13 cellular contexts compared by ENCODE assay signal in the genomic region with DNA sequence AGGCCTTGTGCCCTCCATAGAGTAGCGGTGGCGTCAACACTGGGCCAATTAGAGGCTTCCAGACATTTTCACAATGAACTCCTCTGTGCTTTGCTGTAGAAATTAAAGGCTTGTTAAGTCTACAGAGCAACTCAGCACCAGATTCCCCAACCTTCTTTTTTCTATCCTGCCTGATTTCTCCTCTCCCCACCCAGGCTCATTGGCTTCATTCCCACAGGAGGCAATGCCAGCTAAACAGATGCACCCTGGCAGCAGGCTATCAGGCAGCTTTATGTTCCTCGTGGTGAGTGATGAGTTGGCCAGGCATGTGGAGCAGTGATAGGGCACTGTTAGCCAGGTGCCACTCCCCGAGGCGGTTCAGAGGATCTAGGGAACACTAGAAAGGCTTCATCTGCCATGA. TPM values are rescaled to one million over a fixed set of nuclear protein-coding genes. Genes with fewer than 3 reads are reported as not detected.
DNase-seq lines count a peak whose midpoint lies in the region; ATAC-seq and TF ChIP-seq lines count a peak whose summit lies in the region.
"Had no signal": no experiment of that assay in that cellular context is flagged by ENCODE, and none has a peak within 500 bp of the region (broad histone marks: within the 10 kb centered on the region; RNA-seq: fewer than 3 reads in every experiment).

No MANE protein-coding gene starts in this region.

- no peaks in the 10 kb centered on the region for H3K9me3 Mint-ChIP-seq in CD4-positive, alpha-beta T cell
- H3K9me3 Mint-ChIP-seq: activated CD4-positive, alpha-beta memory T cell treated with anti-CD3 and anti-CD28 coated beads, Interleukin-2, amount 10 ng/mL, durations not matched to agents 7 days and 5 days; neural progenitor cell had no signal

- no peaks in the 10 kb centered on the region for H3K36me3 ChIP-seq in stomach
- H3K36me3 ChIP-seq: neural progenitor cell, thyroid gland had no signal

- H3K9me3 ChIP-seq in stomach, result no peaks in the 10 kb centered on the region
- H3K9me3 ChIP-seq in CD4-positive, alpha-beta T cell (ENCODE audit: control insufficient read depth, low read length), result no peaks in the 10 kb centered on the region
- H3K9me3 ChIP-seq: thyroid gland had no signal

- DNase-seq in NCI-H1092 treated with DMSO at 0.1 percent for 48 hours (lab: John Stamatoyannopoulos, UW) (peak; percentile 18), amygdala (lab: John Stamatoyannopoulos, UW) (peak in 29 of 56 donors; percentile 13 to 72 (median 45)), left ventricle myocardium superior (peak; percentile 70), stomach (no peak), sciatic nerve (ENCODE audit: low spot score) (no peak)
- no peak for DNase-seq in activated naive CD4-positive, alpha-beta T cell (lab: John Stamatoyannopoulos, UW)
- DNase-seq in CD4-positive, alpha-beta T cell, result no peak
- DNase-seq: activated CD4-positive, alpha-beta memory T cell treated with anti-CD3 and anti-CD28 coated beads, Interleukin-2, amount 10 ng/mL, durations not matched to agents 7 days and 5 days; DMS79 treated with DMSO at 0.1 percent for 48 hours; stimulated activated CD4-positive, alpha-beta T cell treated with anti-CD3 and anti-CD28 coated beads, Interleukin-4, amount 100 ng/mL, for 4 hours; thyroid gland had no signal

- TF ChIP-seq POLR2A in stomach (IDR thresholded peaks at IDR 0.05), result no peak

- no peak for TF ChIP-seq EP300 in stomach (IDR thresholded peaks at IDR 0.05)

- no peaks in the 10 kb centered on the region for H3K27me3 ChIP-seq in stomach
- no peaks in the 10 kb centered on the region for H3K27me3 ChIP-seq in CD4-positive, alpha-beta T cell (ENCODE audit: control insufficient read depth, insufficient read depth, low read length)
- H3K27me3 ChIP-seq: neural progenitor cell, thyroid gland had no signal

- H3K4me1 ChIP-seq in stomach, result peaks cover 27 to 65% (median 51%) of the 10 kb centered on the region in 4 donors

- no peak overlapping the region for H3K4me3 ChIP-seq in stomach
- H3K4me3 ChIP-seq: neural progenitor cell, thyroid gland had no signal

- ATAC-seq in left ventricle myocardium superior (peak; percentile 82), sciatic nerve (no peak)
- no peak for ATAC-seq in CD4-positive, alpha-beta T cell (ENCODE audit: poor library complexity)

- POLR2A ChIA-PET in CD4-positive, alpha-beta T cell (lab: Charles Lee), result no interaction called here

- H3K4me3 Mint-ChIP-seq in CD4-positive, alpha-beta T cell, result no peak overlapping the region
- H3K4me3 Mint-ChIP-seq: activated CD4-positive, alpha-beta memory T cell treated with anti-CD3 and anti-CD28 coated beads, Interleukin-2, amount 10 ng/mL, durations not matched to agents 7 days and 5 days; neural progenitor cell had no signal

- H3K4me1 Mint-ChIP-seq in CD4-positive, alpha-beta T cell (ENCODE audit: low read depth), result peaks cover 29% of the 10 kb centered on the region

- no peaks in the 10 kb centered on the region for H3K27me3 Mint-ChIP-seq in CD4-positive, alpha-beta T cell
- H3K27me3 Mint-ChIP-seq: activated CD4-positive, alpha-beta memory T cell treated with anti-CD3 and anti-CD28 coated beads, Interleukin-2, amount 10 ng/mL, durations not matched to agents 7 days and 5 days had no signal

- 65 to 75% (median 70%) methylated on average over 5 of the region's 5 CpGs for WGBS in stomach, 5 donors

- TF ChIP-seq CTCF in stomach (IDR thresholded peaks at IDR 0.05), result no peak
- TF ChIP-seq CTCF in CD4-positive, alpha-beta T cell (IDR thresholded peaks at IDR 0.05), result no peak

- intact Hi-C loops in left ventricle myocardium superior (cut with micrococcal nuclease) (no loop called here), stomach (cut with DNase I; ENCODE audit: low total_unique reads) (no loop called here), sciatic nerve (cut with DNase I) (no loop called here)
- intact Hi-C loops in CD4-positive, alpha-beta T cell (cut with DNase I, micrococcal nuclease), result no loop called here

- no peak overlapping the region for H3K27ac Mint-ChIP-seq in CD4-positive, alpha-beta T cell
- H3K27ac Mint-ChIP-seq: activated CD4-positive, alpha-beta memory T cell treated with anti-CD3 and anti-CD28 coated beads, Interleukin-2, amount 10 ng/mL, durations not matched to agents 7 days and 5 days had no signal

- no peaks in the 10 kb centered on the region for H3K36me3 Mint-ChIP-seq in CD4-positive, alpha-beta T cell (ENCODE audit: low read depth)

- peak overlapping the region in 3 of 5 donors; percentile 25 to 61 (median 30) for H3K27ac ChIP-seq in stomach
- no peak overlapping the region for H3K27ac ChIP-seq in CD4-positive, alpha-beta T cell (ENCODE audit: low read depth, low read length)
- H3K27ac ChIP-seq: neural progenitor cell had no signal

- CTCF ChIA-PET in CD4-positive, alpha-beta T cell (lab: Charles Lee), result interaction anchor here (2.0 kb wide), 1 partner anchor 10 kb away, joined by 9 read pairs; no protein-coding TSS in a partner anchor

RNA-seq across cellular contexts. Expression of a gene that starts 4.8 kb away (rescaled TPM):
- total RNA-seq in left ventricle myocardium superior (19.6 TPM), stomach (100 to 1,000 TPM in 1 of 5 donors, 10 to 100 TPM in 4; 19.1 to 128 (median 60.4) TPM), sciatic nerve (45.2 TPM)
- 10 to 100 TPM in 2 of 3 donors, 1 to 10 TPM in 1; 6.2 to 15.6 (median 11.3) TPM for polyA plus RNA-seq in stomach
- total RNA-seq in CD4-positive, alpha-beta T cell, result under 1 TPM; 0.78 to 0.85 TPM

RNA-seq across cellular contexts. Expression of a gene that starts 23.2 kb away (rescaled TPM):
- 1.0 TPM for total RNA-seq in left ventricle myocardium superior
- total RNA-seq in stomach, result 10 to 100 TPM in 2 of 5 donors, 1 to 10 TPM in 2, not detected in 1; 3.9 to 18.7 (median 12.5) TPM
- polyA plus RNA-seq in stomach, result 10 to 100 TPM; 28.0 to 43.4 (median 35.0) TPM
- not detected for total RNA-seq in CD4-positive, alpha-beta T cell
- not detected for total RNA-seq in sciatic nerve
- total RNA-seq: activated CD4-positive, alpha-beta memory T cell treated with anti-CD3 and anti-CD28 coated beads, Interleukin-2, amount 10 ng/mL, durations not matched to agents 7 days and 5 days had no signal

RNA-seq across cellular contexts. Expression of a gene that starts 29.4 kb away (rescaled TPM):
- total RNA-seq in left ventricle myocardium superior (37.0 TPM), stomach (under 1 TPM in 1 of 5 donors, not detected in 4; 0.37 TPM), sciatic nerve (14.4 TPM)
- polyA plus RNA-seq in stomach, result 1 to 10 TPM; 2.0 to 5.1 (median 4.0) TPM
- total RNA-seq in CD4-positive, alpha-beta T cell, result not detected
- total RNA-seq: activated CD4-positive, alpha-beta memory T cell treated with anti-CD3 and anti-CD28 coated beads, Interleukin-2, amount 10 ng/mL, durations not matched to agents 7 days and 5 days; NCI-H460 had no signal

RNA-seq across cellular contexts. Expression of a gene that starts 30.4 kb away (rescaled TPM):
- total RNA-seq in left ventricle myocardium superior (6,681 TPM), stomach (100 to 1,000 TPM in 2 of 5 donors, 10 to 100 TPM in 3; 28.4 to 207 (median 47.3) TPM), sciatic nerve (1,238 TPM)
- 100 to 1,000 TPM in 1 of 3 donors, 10 to 100 TPM in 2; 75.6 to 122 (median 85.7) TPM for polyA plus RNA-seq in stomach
- total RNA-seq in CD4-positive, alpha-beta T cell, result not detected
- total RNA-seq: activated CD4-positive, alpha-beta memory T cell treated with anti-CD3 and anti-CD28 coated beads, Interleukin-2, amount 10 ng/mL, durations not matched to agents 7 days and 5 days had no signal

Comparison
In these comparisons a context has a peak if more than half of its experiments do, and no peak if none do; other contexts are left out.
1. DNase-seq: peak in NCI-H1092 treated with DMSO at 0.1 percent for 48 hours (single experiment), amygdala (29 of 56) and left ventricle myocardium superior (single experiment); none in stomach (single experiment), activated naive CD4-positive, alpha-beta T cell (0 of 4), CD4-positive, alpha-beta T cell (0 of 10) and sciatic nerve (single experiment).
2. RNA of a gene that starts 4.8 kb away (total RNA-seq): 19.1 to 128 TPM in stomach, 45.2 TPM in sciatic nerve (single experiment) and 19.6 TPM in left ventricle myocardium superior (single experiment); 0.78 to 0.85 TPM in CD4-positive, alpha-beta T cell; every median in the first group is over 10 times any median in the second.
3. RNA of a gene that starts 29.4 kb away (total RNA-seq): 37.0 TPM in left ventricle myocardium superior (single experiment) and 14.4 TPM in sciatic nerve (single experiment); 0.37 TPM in stomach and not detected in CD4-positive, alpha-beta T cell; every median in the first group is over 10 times any median in the second.